26 cellular contexts compared by ENCODE assay signal in genomic region chr10:8913720-8914119, GRCh38.
DNase-seq lines count a peak whose midpoint lies in the region; ATAC-seq, FAIRE-seq and TF ChIP-seq lines count a peak whose summit lies in the region.
"Had no signal": no experiment of that assay in that cellular context is flagged by ENCODE, and none has a peak within 500 bp of the region (broad histone marks: within the 10 kb centered on the region; RNA-seq: fewer than 3 reads in every experiment).

No MANE protein-coding gene starts in this region.

- no peak for FAIRE-seq in kidney (lab: Jason Lieb, UNC)
- FAIRE-seq: A204.1 had no signal

- no peaks in the 10 kb centered on the region for H3K27me3 ChIP-seq in RWPE2 (ENCODE audit: insufficient read depth, poor library complexity, severe bottlenecking)
- H3K27me3 ChIP-seq in SJCRH30, result no peaks in the 10 kb centered on the region
- H3K27me3 ChIP-seq in GM23338 (ENCODE audit: insufficient read depth), result no peaks in the 10 kb centered on the region
- H3K27me3 ChIP-seq: BE2C, tibial nerve had no signal

- peak overlapping the region; percentile 22 for H3K27ac Mint-ChIP-seq in activated CD4-positive, alpha-beta memory T cell treated with anti-CD3 and anti-CD28 coated beads, Interleukin-2, amount 10 ng/mL, durations not matched to agents 7 days and 5 days
- no peak overlapping the region for H3K27ac Mint-ChIP-seq in activated CD4-positive, alpha-beta memory T cell treated with anti-CD3 and anti-CD28 coated beads for 36 hours
- H3K27ac Mint-ChIP-seq in GM23338, result no peak overlapping the region
- H3K27ac Mint-ChIP-seq: activated naive CD8-positive, alpha-beta T cell; activated T-helper 17 cell treated with anti-CD3 and anti-CD28 coated beads, Interleukin-2, amount 50 U/mL, for 72 hours; H9; stimulated activated naive CD8-positive, alpha-beta T cell treated with anti-CD3 and anti-CD28 coated beads, Interleukin-15, amount 100 ng/mL, for 72 hours; T-helper 17 cell had no signal

- no peaks in the 10 kb centered on the region for H4K20me1 ChIP-seq in GM23338 (replicated peaks; ENCODE audit: insufficient read depth)

- H3K9ac ChIP-seq in kidney (ENCODE audit: low read length in 2 of 2), result no peak overlapping the region

- H3K9me3 ChIP-seq in RWPE2 (ENCODE audit: severe bottlenecking), result no peaks in the 10 kb centered on the region
- H3K9me3 ChIP-seq in SJCRH30 (replicated peaks), result no peaks in the 10 kb centered on the region
- no peaks in the 10 kb centered on the region for H3K9me3 ChIP-seq in kidney (ENCODE audit: control insufficient read depth in 1 of 2, low read length in 2 of 2)
- H3K9me3 ChIP-seq: BE2C, tibial nerve had no signal

- H3K36me3 Mint-ChIP-seq in activated CD4-positive, alpha-beta memory T cell treated with anti-CD3 and anti-CD28 coated beads, Interleukin-2, amount 10 ng/mL, durations not matched to agents 7 days and 5 days (ENCODE audit: low read depth), result no peaks in the 10 kb centered on the region
- no peaks in the 10 kb centered on the region for H3K36me3 Mint-ChIP-seq in activated CD4-positive, alpha-beta memory T cell treated with anti-CD3 and anti-CD28 coated beads for 36 hours
- no peaks in the 10 kb centered on the region for H3K36me3 Mint-ChIP-seq in GM23338 (ENCODE audit: low read depth)
- H3K36me3 Mint-ChIP-seq: naive thymus-derived CD8-positive, alpha-beta T cell had no signal

- H3K4me2 ChIP-seq in GM23338, result no peak overlapping the region

- H3K9me3 Mint-ChIP-seq in activated CD4-positive, alpha-beta memory T cell treated with anti-CD3 and anti-CD28 coated beads, Interleukin-2, amount 10 ng/mL, durations not matched to agents 7 days and 5 days, result no peaks in the 10 kb centered on the region
- H3K9me3 Mint-ChIP-seq in activated CD4-positive, alpha-beta memory T cell treated with anti-CD3 and anti-CD28 coated beads for 36 hours, result no peaks in the 10 kb centered on the region
- no peaks in the 10 kb centered on the region for H3K9me3 Mint-ChIP-seq in GM23338
- H3K9me3 Mint-ChIP-seq: activated T-helper 17 cell treated with anti-CD3 and anti-CD28 coated beads, Interleukin-2, amount 50 U/mL, for 72 hours; H9 had no signal

- no peak overlapping the region for H2AFZ ChIP-seq in GM23338

- H3K4me1 Mint-ChIP-seq in activated CD4-positive, alpha-beta memory T cell treated with anti-CD3 and anti-CD28 coated beads, Interleukin-2, amount 10 ng/mL, durations not matched to agents 7 days and 5 days, result peaks cover 3% of the 10 kb centered on the region
- H3K4me1 Mint-ChIP-seq in activated CD4-positive, alpha-beta memory T cell treated with anti-CD3 and anti-CD28 coated beads for 36 hours (ENCODE audit: low read depth), result peaks cover 5% of the 10 kb centered on the region
- H3K4me1 Mint-ChIP-seq in GM23338, result peaks cover 7% of the 10 kb centered on the region
- H3K4me1 Mint-ChIP-seq: activated T-helper 17 cell treated with anti-CD3 and anti-CD28 coated beads, Interleukin-2, amount 50 U/mL, for 72 hours; naive thymus-derived CD8-positive, alpha-beta T cell; T-helper 17 cell had no signal

- H3K27ac ChIP-seq in RWPE2 (ENCODE audit: poor library complexity, severe bottlenecking) (no peak overlapping the region), SJCRH30 (no peak overlapping the region), GM23338 (ENCODE audit: low read depth) (no peak overlapping the region), kidney (ENCODE audit: low read depth in 2 of 2, low read length in 2 of 2) (no peak overlapping the region)
- H3K27ac ChIP-seq: tibial nerve had no signal

- H3K4me1 ChIP-seq in RWPE2 (ENCODE audit: insufficient read depth, poor library complexity, severe bottlenecking), result peaks cover 8% of the 10 kb centered on the region
- H3K4me1 ChIP-seq in SJCRH30, result no peaks in the 10 kb centered on the region
- H3K4me1 ChIP-seq in GM23338 (ENCODE audit: insufficient read depth), result no peaks in the 10 kb centered on the region
- H3K4me1 ChIP-seq in kidney (ENCODE audit: control insufficient read depth in 1 of 2, insufficient read depth in 1 of 2, low read depth in 1 of 2, low read length in 2 of 2), result no peaks in the 10 kb centered on the region
- H3K4me1 ChIP-seq: BE2C, tibial nerve had no signal

- H3K27me3 Mint-ChIP-seq in activated CD4-positive, alpha-beta memory T cell treated with anti-CD3 and anti-CD28 coated beads, Interleukin-2, amount 10 ng/mL, durations not matched to agents 7 days and 5 days, result no peaks in the 10 kb centered on the region
- H3K27me3 Mint-ChIP-seq in activated CD4-positive, alpha-beta memory T cell treated with anti-CD3 and anti-CD28 coated beads for 36 hours, result no peaks in the 10 kb centered on the region
- no peaks in the 10 kb centered on the region for H3K27me3 Mint-ChIP-seq in GM23338 (ENCODE audit: insufficient read depth, low read depth, poor library complexity)
- H3K27me3 Mint-ChIP-seq: activated naive CD8-positive, alpha-beta T cell; stimulated activated naive CD8-positive, alpha-beta T cell treated with anti-CD3 and anti-CD28 coated beads, Interleukin-15, amount 100 ng/mL, for 72 hours; T-helper 17 cell had no signal

- no peaks in the 10 kb centered on the region for H3F3A ChIP-seq in GM23338 (replicated peaks; ENCODE audit: low read depth)

- no peaks in the 10 kb centered on the region for H3K36me3 ChIP-seq in RWPE2 (ENCODE audit: low read depth)
- H3K36me3 ChIP-seq in SJCRH30, result no peaks in the 10 kb centered on the region
- H3K36me3 ChIP-seq in GM23338 (ENCODE audit: insufficient read depth), result no peaks in the 10 kb centered on the region
- no peaks in the 10 kb centered on the region for H3K36me3 ChIP-seq in kidney (ENCODE audit: control insufficient read depth in 1 of 2, insufficient read depth in 2 of 2, low read length in 2 of 2)
- H3K36me3 ChIP-seq: BE2C, tibial nerve had no signal

- ATAC-seq in RWPE2 (ENCODE audit: low read depth) (peak; percentile 40; the same call in 2 of the 3 replicates), GM23338 (no peak)
- ATAC-seq: activated T-helper 17 cell treated with anti-CD3 and anti-CD28 coated beads, Interleukin-2, amount 50 U/mL, for 72 hours; esophagus mucosa; left cardiac atrium; naive thymus-derived CD8-positive, alpha-beta T cell; Panc1; stimulated activated naive CD8-positive, alpha-beta T cell treated with anti-CD3 and anti-CD28 coated beads, Interleukin-15, amount 100 ng/mL, for 72 hours; T-helper 17 cell had no signal

- no peak for DNase-seq in activated CD4-positive, alpha-beta memory T cell treated with anti-CD3 and anti-CD28 coated beads, Interleukin-2, amount 10 ng/mL, durations not matched to agents 7 days and 5 days
- no peak for DNase-seq in activated CD4-positive, alpha-beta memory T cell treated with anti-CD3 and anti-CD28 coated beads for 36 hours
- DNase-seq in RWPE2 (ENCODE audit: low spot score) (peak; percentile 44), fibroblast of the aortic adventitia (ENCODE audit: low read depth) (peak; percentile 0), SJCRH30 (no peak), GM23338 (ENCODE audit: low spot score) (no peak), kidney (no peak)
- no peak for DNase-seq in activated T-cell treated with anti-CD3 and anti-CD28 coated beads, Interleukin-2, amount 50 U/mL, for 48 hours
- DNase-seq: activated CD4-positive, alpha-beta T cell treated with anti-CD3 and anti-CD28 coated beads for 48 hours; BE2C; effector CD4-positive, alpha-beta T cell; H9; KG1; left cardiac atrium; naive thymus-derived CD8-positive, alpha-beta T cell; NCI-H1048; NCI-H2029; retina; stimulated activated naive CD8-positive, alpha-beta T cell treated with anti-CD3 and anti-CD28 coated beads, Interleukin-15, amount 100 ng/mL, for 72 hours; T-helper 17 cell had no signal

- TF ChIP-seq CTCF in RWPE2 (IDR thresholded peaks at IDR 0.05; ENCODE audit: poor library complexity, severe bottlenecking) (no peak), fibroblast of the aortic adventitia (IDR thresholded peaks at IDR 0.05; ENCODE audit: insufficient read depth, low read length) (no peak), GM23338 (conservative IDR thresholded peaks at IDR 0.05; ENCODE audit: low read depth in 2 of 2) (no peak), kidney (IDR thresholded peaks at IDR 0.05; ENCODE audit: borderline replicate concordance, extremely low read depth, insufficient read depth) (no peak)

- POLR2A ChIA-PET in activated CD4-positive, alpha-beta memory T cell treated with anti-CD3 and anti-CD28 coated beads, Interleukin-2, amount 10 ng/mL, durations not matched to agents 7 days and 5 days (lab: Charles Lee), result no interaction called here
- POLR2A ChIA-PET in activated CD4-positive, alpha-beta memory T cell treated with anti-CD3 and anti-CD28 coated beads for 36 hours (lab: Charles Lee), result no interaction called here

- no peaks in the 10 kb centered on the region for H3K79me2 ChIP-seq in GM23338 (replicated peaks; ENCODE audit: insufficient read depth)

- intact Hi-C loops in activated CD4-positive, alpha-beta memory T cell treated with anti-CD3 and anti-CD28 coated beads for 36 hours (cut with micrococcal nuclease), result no loop called here
- intact Hi-C loops in kidney (cut with DNase I), result no loop called here

- H3K4me3 ChIP-seq in RWPE2 (ENCODE audit: severe bottlenecking) (no peak overlapping the region), fibroblast of the aortic adventitia (ENCODE audit: low read depth, low read length) (no peak overlapping the region), SJCRH30 (no peak overlapping the region), GM23338 (no peak overlapping the region), kidney (ENCODE audit: low read length in 2 of 2) (no peak overlapping the region)
- H3K4me3 ChIP-seq: tibial nerve had no signal

- no peaks in the 10 kb centered on the region for H3K9me2 ChIP-seq in GM23338 (ENCODE audit: insufficient read depth)

- H3K4me3 Mint-ChIP-seq in activated CD4-positive, alpha-beta memory T cell treated with anti-CD3 and anti-CD28 coated beads, Interleukin-2, amount 10 ng/mL, durations not matched to agents 7 days and 5 days, result no peak overlapping the region
- no peak overlapping the region for H3K4me3 Mint-ChIP-seq in activated CD4-positive, alpha-beta memory T cell treated with anti-CD3 and anti-CD28 coated beads for 36 hours
- H3K4me3 Mint-ChIP-seq in GM23338, result no peak overlapping the region
- H3K4me3 Mint-ChIP-seq: activated naive CD8-positive, alpha-beta T cell; activated T-helper 17 cell treated with anti-CD3 and anti-CD28 coated beads, Interleukin-2, amount 50 U/mL, for 72 hours; H9; naive thymus-derived CD8-positive, alpha-beta T cell; stimulated activated naive CD8-positive, alpha-beta T cell treated with anti-CD3 and anti-CD28 coated beads, Interleukin-15, amount 100 ng/mL, for 72 hours; T-helper 17 cell had no signal

- CTCF ChIA-PET in activated CD4-positive, alpha-beta memory T cell treated with anti-CD3 and anti-CD28 coated beads, Interleukin-2, amount 10 ng/mL, durations not matched to agents 7 days and 5 days (lab: Charles Lee), result no interaction called here
- CTCF ChIA-PET in activated CD4-positive, alpha-beta memory T cell treated with anti-CD3 and anti-CD28 coated beads for 36 hours (lab: Charles Lee), result no interaction called here

TF ChIP-seq in GM23338, 12 proteins besides CTCF, POLR2A, EP300 and RAD21 (continues in another document):
- TF ChIP-seq ZNF114 (CRISPR knock-in tag; IDR thresholded peaks at IDR 0.05) (no peak), ZNF331 (CRISPR knock-in tag; IDR thresholded peaks at IDR 0.05; ENCODE audit: low read depth) (no peak), NANOG (IDR thresholded peaks at IDR 0.05; ENCODE audit: borderline replicate concordance) (no peak), JUNB (IDR thresholded peaks at IDR 0.05; ENCODE audit: unreplicated experiment) (no peak)

Comparison
In these comparisons a context has a peak if more than half of its experiments do, and no peak if none do; other contexts are left out.
1. DNase-seq: peak in RWPE2 (single experiment) and fibroblast of the aortic adventitia (single experiment); none in activated CD4-positive, alpha-beta memory T cell treated with anti-CD3 and anti-CD28 coated beads, Interleukin-2, amount 10 ng/mL, durations not matched to agents 7 days and 5 days (single experiment), activated CD4-positive, alpha-beta memory T cell treated with anti-CD3 and anti-CD28 coated beads for 36 hours (single experiment), SJCRH30 (0 of 2), activated T-cell treated with anti-CD3 and anti-CD28 coated beads, Interleukin-2, amount 50 U/mL, for 48 hours (0 of 2), GM23338 (single experiment) and kidney (single experiment).